In the genomic region with DNA sequence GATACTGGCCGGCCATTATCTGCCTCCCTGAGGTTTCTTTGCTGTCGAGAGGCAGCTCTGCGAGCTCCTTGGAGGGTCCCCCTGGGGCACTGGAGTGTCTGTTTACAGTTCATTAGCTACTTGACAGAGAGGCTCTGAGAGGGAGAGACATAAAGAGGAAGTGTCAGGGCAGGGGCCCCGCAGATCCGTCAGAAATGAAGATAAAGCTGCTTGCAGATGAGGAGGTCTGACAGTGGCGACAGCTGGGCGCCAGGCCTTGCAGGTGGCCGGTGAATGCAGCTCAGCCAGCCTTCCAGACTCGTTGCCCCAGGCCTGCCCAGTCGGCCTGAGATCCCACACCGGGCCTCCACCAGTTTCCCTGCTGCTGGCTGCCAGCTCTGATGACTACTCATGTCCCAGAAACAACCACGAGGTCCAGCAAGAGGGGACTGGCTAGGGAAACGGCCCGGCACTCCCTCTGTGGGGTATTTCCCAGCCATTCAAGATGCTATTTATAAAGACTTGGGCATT, we compare ENCODE assay signal across 8 cellular contexts.
DNase-seq lines count a peak whose midpoint lies in the region; TF ChIP-seq lines count a peak whose summit lies in the region.

No MANE protein-coding gene starts in this region.

- no peaks in the 10 kb centered on the region for H3K27me3 ChIP-seq in mammary epithelial cell (ENCODE audit: insufficient read depth, low read length)
- peaks cover 5% of the 10 kb centered on the region for H3K27me3 ChIP-seq in smooth muscle cell (ENCODE audit: low read depth)
- peaks cover 3% of the 10 kb centered on the region for H3K27me3 ChIP-seq in brain microvascular endothelial cell (replicated peaks)

- H3K9me3 ChIP-seq in mammary epithelial cell (replicated peaks; ENCODE audit: insufficient read depth, low read length) (no peaks in the 10 kb centered on the region), smooth muscle cell (replicated peaks; ENCODE audit: low read depth) (no peaks in the 10 kb centered on the region)

- no peaks in the 10 kb centered on the region for H3F3A ChIP-seq in smooth muscle cell (ENCODE audit: low read depth)

- H3K36me3 ChIP-seq in mammary epithelial cell (ENCODE audit: insufficient read depth, low read length) (no peaks in the 10 kb centered on the region), smooth muscle cell (ENCODE audit: low read depth) (no peaks in the 10 kb centered on the region), brain microvascular endothelial cell (replicated peaks) (no peaks in the 10 kb centered on the region)

- H2AFZ ChIP-seq in mammary epithelial cell (ENCODE audit: low read depth, low read length) (no peak overlapping the region), smooth muscle cell (ENCODE audit: low read depth) (no peak overlapping the region)

- H3K79me2 ChIP-seq in mammary epithelial cell (ENCODE audit: insufficient read depth, low read length) (no peaks in the 10 kb centered on the region), smooth muscle cell (ENCODE audit: low read depth) (no peaks in the 10 kb centered on the region)

- in situ Hi-C loops in mammary epithelial cell (cut with MboI; ENCODE audit: low sequenced_read_pairs in 2 of 2) (no loop called here), brain microvascular endothelial cell (cut with HindIII; ENCODE audit: low pct_ligation_motif_present, low sequenced_read_pairs) (no loop called here)

- CTCF ChIA-PET in mammary epithelial cell (lab: Charles Lee; ENCODE audit: low non-redundant PET) (no interaction called here), GM10248 (lab: Yijun Ruan, JAX) (no interaction called here)

- H3K27ac ChIP-seq in mammary epithelial cell (ENCODE audit: insufficient read depth, low read depth, low read length) (no peak overlapping the region), smooth muscle cell (ENCODE audit: low read depth) (no peak overlapping the region), brain microvascular endothelial cell (no peak overlapping the region)

- no peak for TF ChIP-seq CTCF in mammary epithelial cell (conservative IDR thresholded peaks at IDR 0.05 in 1 of 2, IDR thresholded peaks at IDR 0.05 in 1 of 2; ENCODE audit: extremely low read depth in 1 of 2, insufficient read depth in 1 of 2, low read depth in 1 of 2, low read length in 2 of 2)
- TF ChIP-seq CTCF in smooth muscle cell (IDR thresholded peaks at IDR 0.05; ENCODE audit: borderline replicate concordance, insufficient read depth, poor library complexity, severe bottlenecking): no peak
- no peak for TF ChIP-seq CTCF in GM20000 (IDR thresholded peaks at IDR 0.05; ENCODE audit: extremely low read depth, missing control alignments)
- no peak for TF ChIP-seq CTCF in GM10248 (IDR thresholded peaks at IDR 0.05; ENCODE audit: control extremely low read depth, extremely low read depth, low read depth, missing control alignments)
- TF ChIP-seq CTCF in brain microvascular endothelial cell (IDR thresholded peaks at IDR 0.05; ENCODE audit: low read depth, low read length, missing control alignments): no peak

- dilution Hi-C loops in mammary epithelial cell (cut with HindIII; ENCODE audit: low sequenced_read_pairs): no loop called here

- no peaks in the 10 kb centered on the region for H4K20me1 ChIP-seq in mammary epithelial cell (ENCODE audit: insufficient read depth, low read length)
- H4K20me1 ChIP-seq in smooth muscle cell (ENCODE audit: low read depth): no peaks in the 10 kb centered on the region

- 51% methylated on average over 11 of the region's 14 CpGs for WGBS in mammary epithelial cell (ENCODE audit: low coverage, missing lambda C conversion rate)
- 15% methylated on average over 14 of the region's 14 CpGs for WGBS in smooth muscle cell (ENCODE audit: low lambda C conversion rate)

- H3K9ac ChIP-seq in mammary epithelial cell (ENCODE audit: insufficient read depth, low read length) (no peak overlapping the region), smooth muscle cell (ENCODE audit: low read depth) (no peak overlapping the region)

- H3K4me2 ChIP-seq in mammary epithelial cell (ENCODE audit: insufficient read depth, low read depth, low read length) (no peak overlapping the region), smooth muscle cell (peak overlapping the region; percentile 54)

- peak; percentile 3 for DNase-seq in KG1 (lab: John Stamatoyannopoulos, UW)
- peak; percentile 87 for DNase-seq in NCI-H524 treated with DMSO at 0.1 percent for 48 hours (lab: John Stamatoyannopoulos, UW)
- peak; percentile 74 for DNase-seq in mammary epithelial cell
- no peak for DNase-seq in smooth muscle cell (lab: John Stamatoyannopoulos, UW; ENCODE audit: unreplicated experiment)
- DNase-seq in GM20000 (ENCODE audit: low spot score): no peak
- DNase-seq in HuH-7 (ENCODE audit: low spot score): no peak
- no peak for DNase-seq in GM10248 (ENCODE audit: extremely low spot score)
- DNase-seq in brain microvascular endothelial cell: no peak

- H3K4me3 ChIP-seq in mammary epithelial cell (replicated peaks in 1 of 3; ENCODE audit: insufficient read depth in 1 of 3, low read depth in 2 of 3, low read length in 3 of 3) (no peak overlapping the region), smooth muscle cell (no peak overlapping the region), brain microvascular endothelial cell (ENCODE audit: low read depth, low read length) (no peak overlapping the region)

- intact Hi-C loops in mammary epithelial cell (cut with micrococcal nuclease): no loop called here

- BruUV-seq in mammary epithelial cell (replicated peaks; lab: Mats Ljungman, UMichigan): no TSS peak

- POLR2A ChIA-PET in GM10248 (lab: Yijun Ruan, JAX): no interaction called here

- peaks cover 15% of the 10 kb centered on the region for H3K4me1 ChIP-seq in mammary epithelial cell (ENCODE audit: insufficient read depth, low read length)
- H3K4me1 ChIP-seq in smooth muscle cell (ENCODE audit: low read depth): peaks cover 10% of the 10 kb centered on the region

Comparison
In these comparisons a context has a peak if more than half of its experiments do, and no peak if none do; other contexts are left out.
1. DNase-seq: peak in KG1 (single experiment), NCI-H524 treated with DMSO at 0.1 percent for 48 hours (single experiment) and mammary epithelial cell (single experiment); none in smooth muscle cell (single experiment), GM20000 (single experiment), HuH-7 (single experiment), GM10248 (single experiment) and brain microvascular endothelial cell (single experiment).